ENCODE assay signal across 1 cellular context in genomic region chr16:85441189-85441889, GRCh38.
TF ChIP-seq lines count a peak whose summit lies in the region.

No MANE protein-coding gene starts in this region.

TF ChIP-seq in HepG2, 621 proteins besides CTCF, POLR2A, EP300 and RAD21 (continued from another document and continues in another):
- TF ChIP-seq, protein P1, sequence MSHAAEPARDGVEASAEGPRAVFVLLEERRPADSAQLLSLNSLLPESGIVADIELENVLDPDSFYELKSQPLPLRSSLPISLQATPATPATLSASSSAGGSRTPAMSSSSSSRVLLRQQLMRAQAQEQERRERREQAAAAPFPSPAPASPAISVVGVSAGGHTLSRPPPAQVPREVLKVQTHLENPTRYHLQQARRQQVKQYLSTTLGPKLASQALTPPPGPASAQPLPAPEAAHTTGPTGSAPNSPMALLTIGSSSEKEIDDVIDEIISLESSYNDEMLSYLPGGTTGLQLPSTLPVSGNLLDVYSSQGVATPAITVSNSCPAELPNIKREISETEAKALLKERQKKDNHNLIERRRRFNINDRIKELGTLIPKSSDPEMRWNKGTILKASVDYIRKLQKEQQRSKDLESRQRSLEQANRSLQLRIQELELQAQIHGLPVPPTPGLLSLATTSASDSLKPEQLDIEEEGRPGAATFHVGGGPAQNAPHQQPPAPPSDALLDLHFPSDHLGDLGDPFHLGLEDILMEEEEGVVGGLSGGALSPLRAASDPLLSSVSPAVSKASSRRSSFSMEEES (CRISPR knock-in tag; IDR thresholded peaks at IDR 0.05), result 0 out of 2 replicates have a peak, but pooled peaks have one; percentile 29
- TF ChIP-seq YEATS2 (CRISPR knock-in tag; IDR thresholded peaks at IDR 0.05; ENCODE audit: borderline replicate concordance) (no peak), BHLHE40 (IDR thresholded peaks at IDR 0.05; ENCODE audit: low read length) (no peak), ZNF496 (CRISPR knock-in tag; IDR thresholded peaks at IDR 0.05; ENCODE audit: insufficient replicate concordance) (no peak), TRIM24 (CRISPR knock-in tag; IDR thresholded peaks at IDR 0.05) (no peak), TBX2 (CRISPR knock-in tag; IDR thresholded peaks at IDR 0.05; ENCODE audit: borderline replicate concordance) (peak; percentile 0; the same call in 1 of the 2 replicates), ZNF713 (CRISPR knock-in tag; IDR thresholded peaks at IDR 0.05) (no peak), ZNF841 (CRISPR knock-in tag; IDR thresholded peaks at IDR 0.05; ENCODE audit: borderline replicate concordance) (no peak), SIN3A (IDR thresholded peaks at IDR 0.05; ENCODE audit: borderline replicate concordance, low read depth, low read length) (no peak), MEIS1 (CRISPR knock-in tag; IDR thresholded peaks at IDR 0.05; ENCODE audit: borderline replicate concordance) (no peak), HHEX (CRISPR knock-in tag; IDR thresholded peaks at IDR 0.05) (no peak), MTF2 (CRISPR knock-in tag; IDR thresholded peaks at IDR 0.05; ENCODE audit: borderline replicate concordance) (no peak), ZBTB25 (CRISPR knock-in tag; IDR thresholded peaks at IDR 0.05) (no peak), ZNF773 (CRISPR knock-in tag; IDR thresholded peaks at IDR 0.05; ENCODE audit: borderline replicate concordance) (no peak), ZNF660 (CRISPR knock-in tag; IDR thresholded peaks at IDR 0.05; ENCODE audit: borderline replicate concordance, low read depth) (no peak), RXRA (CRISPR knock-in tag; IDR thresholded peaks at IDR 0.05) (no peak; the same call in 1 of the 2 replicates), TBP (CRISPR knock-in tag; IDR thresholded peaks at IDR 0.05) (no peak), TOE1 (CRISPR knock-in tag; IDR thresholded peaks at IDR 0.05) (no peak), ZNF331 (CRISPR knock-in tag; IDR thresholded peaks at IDR 0.05) (0 out of 2 replicates have a peak, but pooled peaks have one; percentile 15), TSC22D2 (CRISPR knock-in tag; IDR thresholded peaks at IDR 0.05; ENCODE audit: borderline replicate concordance) (no peak), THAP8 (CRISPR knock-in tag; IDR thresholded peaks at IDR 0.05; ENCODE audit: borderline replicate concordance) (no peak), HES4 (CRISPR knock-in tag; IDR thresholded peaks at IDR 0.05; ENCODE audit: borderline replicate concordance) (no peak), ZSCAN20 (CRISPR knock-in tag; IDR thresholded peaks at IDR 0.05; ENCODE audit: borderline replicate concordance) (no peak), ZKSCAN5 (CRISPR knock-in tag; IDR thresholded peaks at IDR 0.05) (no peak), ZNF33B (CRISPR knock-in tag; IDR thresholded peaks at IDR 0.05) (0 out of 2 replicates have a peak, but pooled peaks have one; percentile 76), ZSCAN21 (CRISPR knock-in tag; IDR thresholded peaks at IDR 0.05; ENCODE audit: borderline replicate concordance) (no peak), SMAD1 (CRISPR knock-in tag; IDR thresholded peaks at IDR 0.05; ENCODE audit: borderline replicate concordance, low read depth) (no peak), SNAI1 (CRISPR knock-in tag; IDR thresholded peaks at IDR 0.05; ENCODE audit: borderline replicate concordance) (no peak), ZNF337 (CRISPR knock-in tag; IDR thresholded peaks at IDR 0.05; ENCODE audit: borderline replicate concordance, low read depth) (no peak), ZMAT3 (CRISPR knock-in tag; conservative IDR thresholded peaks at IDR 0.05) (no peak), ZNF275 (CRISPR knock-in tag; IDR thresholded peaks at IDR 0.05; ENCODE audit: borderline replicate concordance) (no peak), JUN (CRISPR knock-in tag; IDR thresholded peaks at IDR 0.05) (no peak), MIXL1 (CRISPR knock-in tag; IDR thresholded peaks at IDR 0.05) (no peak), HMGA1 (CRISPR knock-in tag; conservative IDR thresholded peaks at IDR 0.05) (no peak), ZNF18 (CRISPR knock-in tag; IDR thresholded peaks at IDR 0.05; ENCODE audit: insufficient replicate concordance) (no peak), SMC3 (IDR thresholded peaks at IDR 0.05; ENCODE audit: low read length) (peak; percentile 84), SNAPC4 (CRISPR knock-in tag; IDR thresholded peaks at IDR 0.05) (no peak), THAP7 (CRISPR knock-in tag; IDR thresholded peaks at IDR 0.05) (no peak)
- TF ChIP-seq, protein P2, sequence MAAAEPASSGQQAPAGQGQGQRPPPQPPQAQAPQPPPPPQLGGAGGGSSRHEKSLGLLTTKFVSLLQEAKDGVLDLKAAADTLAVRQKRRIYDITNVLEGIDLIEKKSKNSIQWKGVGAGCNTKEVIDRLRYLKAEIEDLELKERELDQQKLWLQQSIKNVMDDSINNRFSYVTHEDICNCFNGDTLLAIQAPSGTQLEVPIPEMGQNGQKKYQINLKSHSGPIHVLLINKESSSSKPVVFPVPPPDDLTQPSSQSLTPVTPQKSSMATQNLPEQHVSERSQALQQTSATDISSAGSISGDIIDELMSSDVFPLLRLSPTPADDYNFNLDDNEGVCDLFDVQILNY (CRISPR knock-in tag; conservative IDR thresholded peaks at IDR 0.05), result no peak
- TF ChIP-seq, protein P3, sequence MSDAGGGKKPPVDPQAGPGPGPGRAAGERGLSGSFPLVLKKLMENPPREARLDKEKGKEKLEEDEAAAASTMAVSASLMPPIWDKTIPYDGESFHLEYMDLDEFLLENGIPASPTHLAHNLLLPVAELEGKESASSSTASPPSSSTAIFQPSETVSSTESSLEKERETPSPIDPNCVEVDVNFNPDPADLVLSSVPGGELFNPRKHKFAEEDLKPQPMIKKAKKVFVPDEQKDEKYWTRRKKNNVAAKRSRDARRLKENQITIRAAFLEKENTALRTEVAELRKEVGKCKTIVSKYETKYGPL (CRISPR knock-in tag; IDR thresholded peaks at IDR 0.05), result no peak
- TF ChIP-seq, protein P4, sequence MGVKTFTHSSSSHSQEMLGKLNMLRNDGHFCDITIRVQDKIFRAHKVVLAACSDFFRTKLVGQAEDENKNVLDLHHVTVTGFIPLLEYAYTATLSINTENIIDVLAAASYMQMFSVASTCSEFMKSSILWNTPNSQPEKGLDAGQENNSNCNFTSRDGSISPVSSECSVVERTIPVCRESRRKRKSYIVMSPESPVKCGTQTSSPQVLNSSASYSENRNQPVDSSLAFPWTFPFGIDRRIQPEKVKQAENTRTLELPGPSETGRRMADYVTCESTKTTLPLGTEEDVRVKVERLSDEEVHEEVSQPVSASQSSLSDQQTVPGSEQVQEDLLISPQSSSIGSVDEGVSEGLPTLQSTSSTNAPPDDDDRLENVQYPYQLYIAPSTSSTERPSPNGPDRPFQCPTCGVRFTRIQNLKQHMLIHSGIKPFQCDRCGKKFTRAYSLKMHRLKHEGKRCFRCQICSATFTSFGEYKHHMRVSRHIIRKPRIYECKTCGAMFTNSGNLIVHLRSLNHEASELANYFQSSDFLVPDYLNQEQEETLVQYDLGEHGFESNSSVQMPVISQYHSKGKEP (CRISPR knock-in tag; IDR thresholded peaks at IDR 0.05), result no peak
- TF ChIP-seq, protein P5, sequence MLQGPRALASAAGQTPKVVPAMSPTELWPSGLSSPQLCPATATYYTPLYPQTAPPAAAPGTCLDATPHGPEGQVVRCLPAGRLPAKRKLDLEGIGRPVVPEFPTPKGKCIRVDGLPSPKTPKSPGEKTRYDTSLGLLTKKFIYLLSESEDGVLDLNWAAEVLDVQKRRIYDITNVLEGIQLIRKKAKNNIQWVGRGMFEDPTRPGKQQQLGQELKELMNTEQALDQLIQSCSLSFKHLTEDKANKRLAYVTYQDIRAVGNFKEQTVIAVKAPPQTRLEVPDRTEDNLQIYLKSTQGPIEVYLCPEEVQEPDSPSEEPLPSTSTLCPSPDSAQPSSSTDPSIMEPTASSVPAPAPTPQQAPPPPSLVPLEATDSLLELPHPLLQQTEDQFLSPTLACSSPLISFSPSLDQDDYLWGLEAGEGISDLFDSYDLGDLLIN (CRISPR knock-in tag; IDR thresholded peaks at IDR 0.05; ENCODE audit: borderline replicate concordance), result no peak
- TF ChIP-seq, protein P6, sequence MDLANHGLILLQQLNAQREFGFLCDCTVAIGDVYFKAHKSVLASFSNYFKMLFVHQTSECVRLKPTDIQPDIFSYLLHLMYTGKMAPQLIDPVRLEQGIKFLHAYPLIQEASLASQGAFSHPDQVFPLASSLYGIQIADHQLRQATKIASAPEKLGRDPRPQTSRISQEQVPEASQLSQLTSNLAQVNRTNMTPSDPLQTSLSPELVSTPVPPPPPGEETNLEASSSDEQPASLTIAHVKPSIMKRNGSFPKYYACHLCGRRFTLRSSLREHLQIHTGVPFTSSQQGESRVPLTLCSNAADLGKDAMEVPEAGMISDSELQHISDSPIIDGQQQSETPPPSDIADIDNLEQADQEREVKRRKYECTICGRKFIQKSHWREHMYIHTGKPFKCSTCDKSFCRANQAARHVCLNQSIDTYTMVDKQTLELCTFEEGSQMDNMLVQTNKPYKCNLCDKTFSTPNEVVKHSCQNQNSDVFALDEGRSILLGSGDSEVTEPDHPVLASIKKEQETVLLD (CRISPR knock-in tag; IDR thresholded peaks at IDR 0.05; ENCODE audit: low read depth), result no peak
